ENCODE assay signal across 1 cellular context in genomic region chr2:38751043-38751846, GRCh38.
TF ChIP-seq lines count a peak whose summit lies in the region.

Gene SRSF7 (minus strand): TSS chr2:38751361. CDS start chr2:38751256, 105 bp downstream.

TF ChIP-seq in HepG2, 621 proteins besides CTCF, POLR2A, EP300 and RAD21 (continued from another document and continues in another):
- 0 out of 2 replicates have a peak, but pooled peaks have one; percentile 82 for TF ChIP-seq ZNF275 (CRISPR knock-in tag; IDR thresholded peaks at IDR 0.05; ENCODE audit: borderline replicate concordance)
- 0 out of 2 replicates have a peak, but pooled peaks have one; percentile 19 for TF ChIP-seq RBAK (CRISPR knock-in tag; IDR thresholded peaks at IDR 0.05)
- TF ChIP-seq RNF2 (conservative IDR thresholded peaks at IDR 0.05; ENCODE audit: low read depth), result peak; percentile 66
- 0 out of 2 replicates have a peak, but pooled peaks have one; percentile 4 for TF ChIP-seq CREB3 (CRISPR knock-in tag; IDR thresholded peaks at IDR 0.05)
- TF ChIP-seq BCLAF1 (IDR thresholded peaks at IDR 0.05), result no peak
- no peak for TF ChIP-seq LCORL (IDR thresholded peaks at IDR 0.05)
- peak; percentile 52; the same call in 1 of the 2 replicates for TF ChIP-seq LCORL (CRISPR knock-in tag; IDR thresholded peaks at IDR 0.05)
- peak; percentile 69 for TF ChIP-seq ZNF777 (CRISPR knock-in tag; IDR thresholded peaks at IDR 0.05)
- TF ChIP-seq ZNF333 (CRISPR knock-in tag; IDR thresholded peaks at IDR 0.05; ENCODE audit: borderline replicate concordance), result 0 out of 2 replicates have a peak, but pooled peaks have one; percentile 84
- peak; percentile 94 for TF ChIP-seq ZNF451 (CRISPR knock-in tag; IDR thresholded peaks at IDR 0.05)
- peak; percentile 92 for TF ChIP-seq ZNF766 (CRISPR knock-in tag; IDR thresholded peaks at IDR 0.05; ENCODE audit: borderline replicate concordance)
- TF ChIP-seq ZFAT (CRISPR knock-in tag; conservative IDR thresholded peaks at IDR 0.05), result no peak
- peak; percentile 85 for TF ChIP-seq GABPB1 (CRISPR knock-in tag; IDR thresholded peaks at IDR 0.05)
- peak; percentile 78 for TF ChIP-seq ARNTL (CRISPR knock-in tag; IDR thresholded peaks at IDR 0.05)
- TF ChIP-seq ZNF713 (CRISPR knock-in tag; IDR thresholded peaks at IDR 0.05), result no peak
- TF ChIP-seq DMTF1 (CRISPR knock-in tag; IDR thresholded peaks at IDR 0.05), result 0 out of 2 replicates have a peak, but pooled peaks have one; percentile 87
- peak; percentile 81 for TF ChIP-seq IRF2 (CRISPR knock-in tag; IDR thresholded peaks at IDR 0.05)
- peak; percentile 75; the same call in 1 of the 2 replicates for TF ChIP-seq ZNF562 (CRISPR knock-in tag; IDR thresholded peaks at IDR 0.05; ENCODE audit: borderline replicate concordance)
- TF ChIP-seq JUND (CRISPR knock-in tag; IDR thresholded peaks at IDR 0.05), result peak; percentile 78
- no peak; the same call in 1 of the 2 replicates for TF ChIP-seq ZNF34 (CRISPR knock-in tag; IDR thresholded peaks at IDR 0.05; ENCODE audit: borderline replicate concordance)
- TF ChIP-seq PRMT3 (CRISPR knock-in tag; IDR thresholded peaks at IDR 0.05; ENCODE audit: borderline replicate concordance, low read depth), result peak; percentile 99
- TF ChIP-seq ZBTB10 (CRISPR knock-in tag; IDR thresholded peaks at IDR 0.05; ENCODE audit: borderline replicate concordance), result 0 out of 2 replicates have a peak, but pooled peaks have one; percentile 18
- peak; percentile 94; the same call in 1 of the 2 replicates for TF ChIP-seq ZNF747 (CRISPR knock-in tag; IDR thresholded peaks at IDR 0.05; ENCODE audit: borderline replicate concordance)
- TF ChIP-seq JUN (CRISPR knock-in tag; IDR thresholded peaks at IDR 0.05), result no peak; the same call in 1 of the 2 replicates
- TF ChIP-seq E2F1 (CRISPR knock-in tag; IDR thresholded peaks at IDR 0.05), result peak; percentile 73
- peak; percentile 62; the same call in 1 of the 2 replicates for TF ChIP-seq ZNF724P (CRISPR knock-in tag; IDR thresholded peaks at IDR 0.05; ENCODE audit: borderline replicate concordance)
- TF ChIP-seq ZNF780A (CRISPR knock-in tag; IDR thresholded peaks at IDR 0.05), result peak; percentile 95
- no peak for TF ChIP-seq TRIM24 (CRISPR knock-in tag; IDR thresholded peaks at IDR 0.05)
- TF ChIP-seq MAX (IDR thresholded peaks at IDR 0.05), result peak; percentile 94
- peak in 1 of 2 experiments; percentile 82; a peak in 1 of 4 replicates for TF ChIP-seq REST (IDR thresholded peaks at IDR 0.05; ENCODE audit: borderline replicate concordance in 1 of 2, low read depth in 1 of 2, low read length in 2 of 2)
- TF ChIP-seq IRF9 (CRISPR knock-in tag; IDR thresholded peaks at IDR 0.05; ENCODE audit: borderline replicate concordance), result peak; percentile 18; the same call in 1 of the 2 replicates
- no peak for TF ChIP-seq DBP (CRISPR knock-in tag; IDR thresholded peaks at IDR 0.05; ENCODE audit: not compliant biosample characterization)
- TF ChIP-seq ONECUT2 (CRISPR knock-in tag; IDR thresholded peaks at IDR 0.05), result no peak
- peak; percentile 59 for TF ChIP-seq ZNF281 (CRISPR knock-in tag; IDR thresholded peaks at IDR 0.05; ENCODE audit: borderline replicate concordance)
- TF ChIP-seq ZNF253 (CRISPR knock-in tag; IDR thresholded peaks at IDR 0.05; ENCODE audit: borderline replicate concordance), result peak; percentile 50; the same call in 1 of the 2 replicates
- no peak for TF ChIP-seq FOXA1 (IDR thresholded peaks at IDR 0.05)
- 0 out of 2 replicates have a peak, but pooled peaks have one; percentile 26 for TF ChIP-seq FOXA1 (CRISPR knock-in tag; IDR thresholded peaks at IDR 0.05)
- TF ChIP-seq SRSF4 (IDR thresholded peaks at IDR 0.05; ENCODE audit: low read depth, low read length, poor library complexity, severe bottlenecking), result peak; percentile 58
